In the genomic region with DNA sequence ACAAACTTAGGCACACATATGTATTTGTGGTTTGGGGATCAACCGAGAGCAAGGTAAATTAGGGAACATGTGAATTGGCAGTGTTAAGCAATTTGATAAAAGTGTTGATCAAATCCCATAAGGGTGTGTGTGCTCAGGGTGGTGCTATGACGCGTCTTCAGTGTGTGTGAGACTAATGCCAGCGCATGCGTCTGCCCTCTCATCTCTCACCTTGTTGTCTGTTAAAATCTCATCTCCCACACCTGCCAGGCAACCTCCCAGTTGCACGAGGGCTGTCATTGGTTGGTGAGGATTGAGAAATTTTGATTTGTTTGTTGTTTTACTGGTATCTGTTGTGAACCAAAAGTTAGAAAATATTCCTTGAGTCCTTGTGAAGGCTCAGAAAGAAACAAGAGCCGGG, we compare ENCODE assay signal across 18 cellular contexts.
"Had no signal": no experiment of that assay in that cellular context is flagged by ENCODE, and none has a peak within 500 bp of the region (broad histone marks: within the 10 kb centered on the region; RNA-seq: fewer than 3 reads in every experiment).

No MANE protein-coding gene starts in this region.

- H3K27me3 ChIP-seq: ovary, tibial nerve had no signal

- DNase-seq: activated CD4-positive, alpha-beta T cell treated with anti-CD3 and anti-CD28 coated beads, Interleukin-2, amount 50 U/mL, for 1 hour; activated CD4-positive, CD25-positive, alpha-beta regulatory T cell treated with anti-CD3 and anti-CD28 coated beads, Interleukin-2, amount 50 U/mL, for 72 hours; activated CD8-positive, alpha-beta T cell treated with anti-CD3 and anti-CD28 coated beads, Interleukin-2, amount 10 ng/mL, durations not matched to agents 7 days and 5 days; activated gamma-delta T cell; activated naive CD4-positive, alpha-beta T cell treated with anti-CD3 and anti-CD28 coated beads, Interleukin-2, amount 50 U/mL, for 16 hours; activated naive CD8-positive, alpha-beta T cell treated with anti-CD3 and anti-CD28 coated beads, Interleukin-2, amount 50 U/mL, for 24 hours; anterior cingulate cortex; left ventricle myocardium superior; mammary epithelial cell; ovary; right cardiac atrium; stimulated activated CD4-positive, alpha-beta T cell treated with anti-CD3 and anti-CD28 coated beads, Interleukin-1b, Interleukin-23, amount 100 ng/mL, for 48 hours; substantia nigra; SW 1271; WERI-Rb-1 had no signal

- H3K9me3 ChIP-seq: neutrophil, ovary, tibial nerve had no signal

- H3K4me1 ChIP-seq: tibial nerve had no signal

- ATAC-seq: activated CD8-positive, alpha-beta T cell treated with anti-CD3 and anti-CD28 coated beads, Interleukin-2, amount 10 ng/mL, durations not matched to agents 7 days and 5 days; activated naive CD8-positive, alpha-beta T cell treated with anti-CD3 and anti-CD28 coated beads, Interleukin-2, amount 50 U/mL, for 24 hours; left ventricle myocardium superior had no signal

- H3K4me3 ChIP-seq: ovary, tibial nerve had no signal

- H3K27ac ChIP-seq: neutrophil, ovary, tibial nerve, WERI-Rb-1 had no signal

- H3K36me3 ChIP-seq: neutrophil, ovary, tibial nerve, WERI-Rb-1 had no signal

- FAIRE-seq: endometrium had no signal
